In genomic region chr14:74507796-74508195, GRCh38 we compare ENCODE assay signal across 22 cellular contexts. TPM values are rescaled to one million over a fixed set of nuclear protein-coding genes. Genes with fewer than 3 reads are reported as not detected.
DNase-seq lines count a peak whose midpoint lies in the region; ATAC-seq, FAIRE-seq and TF ChIP-seq lines count a peak whose summit lies in the region.
"Had no signal": no experiment of that assay in that cellular context is flagged by ENCODE, and none has a peak within 500 bp of the region (broad histone marks: within the 10 kb centered on the region; RNA-seq: fewer than 3 reads in every experiment).

No MANE protein-coding gene starts in this region.

- H3K9me3 Mint-ChIP-seq in activated T-cell treated with anti-CD3 and anti-CD28 coated beads, Interleukin-2, amount 50 U/mL, for 24 hours = no peaks in the 10 kb centered on the region
- H3K9me3 Mint-ChIP-seq: CD4-positive, CD25-positive, alpha-beta regulatory T cell had no signal

- TF ChIP-seq CTCF in RWPE1 (conservative IDR thresholded peaks at IDR 0.05; ENCODE audit: low read depth) = no peak
- no peak for TF ChIP-seq CTCF in kidney (IDR thresholded peaks at IDR 0.05; ENCODE audit: borderline replicate concordance, extremely low read depth, insufficient read depth)
- no peak for TF ChIP-seq CTCF in spleen (IDR thresholded peaks at IDR 0.05 in 8 of 11, conservative IDR thresholded peaks at IDR 0.05 in 3 of 11)
- no peak for TF ChIP-seq CTCF in upper lobe of left lung (IDR thresholded peaks at IDR 0.05)

- H3K27ac ChIP-seq in RWPE1 (peak overlapping the region; percentile 48; the same call in 1 of the 2 replicates), kidney (ENCODE audit: low read depth in 2 of 2, low read length in 2 of 2) (no peak overlapping the region), spleen (no peak overlapping the region), upper lobe of left lung (peak overlapping the region in 1 of 4 donors; percentile 13)
- H3K27ac ChIP-seq: 22Rv1, PC-9, SJCRH30 had no signal

- no peaks in the 10 kb centered on the region for H3K9me3 ChIP-seq in kidney (ENCODE audit: control insufficient read depth in 1 of 2, low read length in 2 of 2)
- H3K9me3 ChIP-seq in spleen = no peaks in the 10 kb centered on the region
- H3K9me3 ChIP-seq in upper lobe of left lung = no peaks in the 10 kb centered on the region
- H3K9me3 ChIP-seq: Caco-2, SJCRH30 had no signal

- H3K4me1 ChIP-seq in kidney (ENCODE audit: control insufficient read depth in 1 of 2, insufficient read depth in 1 of 2, low read depth in 1 of 2, low read length in 2 of 2) = no peaks in the 10 kb centered on the region
- peaks cover 0 to 15% (median 8%) of the 10 kb centered on the region in 6 donors for H3K4me1 ChIP-seq in spleen
- no peaks in the 10 kb centered on the region for H3K4me1 ChIP-seq in upper lobe of left lung
- H3K4me1 ChIP-seq: Caco-2, SJCRH30 had no signal

- no peak for TF ChIP-seq POLR2A in spleen (IDR thresholded peaks at IDR 0.05)
- no peak for TF ChIP-seq POLR2A in upper lobe of left lung (IDR thresholded peaks at IDR 0.05)

- peaks cover 9% of the 10 kb centered on the region for H3K27me3 Mint-ChIP-seq in activated T-cell treated with anti-CD3 and anti-CD28 coated beads, Interleukin-2, amount 50 U/mL, for 24 hours
- H3K27me3 Mint-ChIP-seq: CD4-positive, CD25-positive, alpha-beta regulatory T cell had no signal

- no peaks in the 10 kb centered on the region for H3K36me3 Mint-ChIP-seq in activated T-cell treated with anti-CD3 and anti-CD28 coated beads, Interleukin-2, amount 50 U/mL, for 24 hours (ENCODE audit: low read depth)
- H3K36me3 Mint-ChIP-seq: CD4-positive, CD25-positive, alpha-beta regulatory T cell had no signal

- intact Hi-C loops in kidney (cut with DNase I) = no loop called here
- intact Hi-C loops in spleen (cut with DNase I; ENCODE audit: low total_unique reads) = no loop called here

- DNase-seq in activated T-cell treated with anti-CD3 and anti-CD28 coated beads, Interleukin-2, amount 50 U/mL, for 24 hours = peak; percentile 14
- no peak for DNase-seq in activated T-cell treated with anti-CD3 and anti-CD28 coated beads, Interleukin-2, amount 50 U/mL, for 1 hour
- no peak for DNase-seq in RWPE1 (ENCODE audit: low spot score)
- DNase-seq in kidney = peak; percentile 36
- DNase-seq in spleen = peak; percentile 42
- no peak for DNase-seq in NCI-H2081 treated with DMSO at 0.1 percent for 48 hours (lab: John Stamatoyannopoulos, UW)
- DNase-seq in upper lobe of left lung = no peak
- DNase-seq: AML-193; Caco-2; CD4-positive, CD25-positive, alpha-beta regulatory T cell; GF-D8; GOT3; KG1; MV-4-11; NCI-H1417; NCI-H187; NCI-H226; PC-9; SJCRH30 had no signal

- no peak overlapping the region for H3K4me3 ChIP-seq in kidney (ENCODE audit: low read length in 2 of 2)
- no peak overlapping the region for H3K4me3 ChIP-seq in spleen
- no peak overlapping the region for H3K4me3 ChIP-seq in upper lobe of left lung
- H3K4me3 ChIP-seq: PC-9, SJCRH30 had no signal

- ATAC-seq in GM19467 (IDR thresholded peaks at IDR 0.05; ENCODE audit: unreplicated experiment) (no peak), upper lobe of left lung (ENCODE audit: low FRiP score in 2 of 2) (no peak)

- H3K4me1 Mint-ChIP-seq in activated T-cell treated with anti-CD3 and anti-CD28 coated beads, Interleukin-2, amount 50 U/mL, for 24 hours (ENCODE audit: low read depth) = no peaks in the 10 kb centered on the region

- CTCF ChIA-PET in RWPE1 (lab: Yijun Ruan, JAX) = interaction anchor here (0.7 kb wide), 1 partner anchor 18 kb away, joined by 3 read pairs; no protein-coding TSS in a partner anchor

- H3K36me3 ChIP-seq in kidney (ENCODE audit: control insufficient read depth in 1 of 2, insufficient read depth in 2 of 2, low read length in 2 of 2) = no peaks in the 10 kb centered on the region
- H3K36me3 ChIP-seq in spleen = no peaks in the 10 kb centered on the region
- H3K36me3 ChIP-seq in upper lobe of left lung = peaks cover 0 to 7% (median 0%) of the 10 kb centered on the region in 4 donors
- H3K36me3 ChIP-seq: SJCRH30 had no signal

- H3K4me3 Mint-ChIP-seq in activated T-cell treated with anti-CD3 and anti-CD28 coated beads, Interleukin-2, amount 50 U/mL, for 24 hours = no peak overlapping the region
- H3K4me3 Mint-ChIP-seq: CD4-positive, CD25-positive, alpha-beta regulatory T cell had no signal

- H3K27me3 ChIP-seq in spleen (replicated peaks in 1 of 7) = peaks cover 0 to 16% (median 0%) of the 10 kb centered on the region in 7 donors
- no peaks in the 10 kb centered on the region for H3K27me3 ChIP-seq in upper lobe of left lung
- H3K27me3 ChIP-seq: SJCRH30 had no signal

- WGBS in spleen, 5 donors = 40 to 50% (median 49%) methylated on average over 2 to 4 of the region's 4 CpGs
- 46 to 65% methylated on average over 2 to 4 of the region's 4 CpGs for WGBS in upper lobe of left lung, 2 donors

- H3K27ac Mint-ChIP-seq in activated T-cell treated with anti-CD3 and anti-CD28 coated beads, Interleukin-2, amount 50 U/mL, for 24 hours = no peak overlapping the region

- no peak overlapping the region for H3K9ac ChIP-seq in kidney (ENCODE audit: low read length in 2 of 2)

- no peak for TF ChIP-seq EP300 in upper lobe of left lung (IDR thresholded peaks at IDR 0.05)

- no peak for FAIRE-seq in kidney (lab: Jason Lieb, UNC)
- FAIRE-seq: HepG2 had no signal

- POLR2A ChIA-PET in RWPE1 (lab: Yijun Ruan, JAX; ENCODE audit: low non-redundant PET) = no interaction called here

RNA-seq across cellular contexts. Expression of gene ISCA2, which starts 14.2 kb away (rescaled TPM):
- total RNA-seq in kidney = 27.1 TPM
- 60.1 TPM for polyA plus RNA-seq in kidney (ENCODE audit: insufficient read depth, low read depth, low replicate concordance)
- 10 to 100 TPM; 11.7 to 24.7 (median 19.0) TPM for total RNA-seq in spleen
- polyA plus RNA-seq in spleen = 10 to 100 TPM; 25.8 to 28.9 (median 26.0) TPM
- 10 to 100 TPM; 11.8 to 29.0 (median 22.6) TPM for total RNA-seq in upper lobe of left lung

RNA-seq across cellular contexts. Expression of gene NPC2, which starts 14.7 kb away (rescaled TPM):
- total RNA-seq in kidney (217 TPM), spleen (100 to 1,000 TPM; 191 to 956 (median 322) TPM), upper lobe of left lung (1,000 to 10,000 TPM in 1 of 6 donors, 100 to 1,000 TPM in 5; 351 to 1,281 (median 524) TPM)
- polyA plus RNA-seq in kidney (ENCODE audit: insufficient read depth, low read depth, low replicate concordance) (435 TPM), spleen (100 to 1,000 TPM; 202 to 299 (median 221) TPM)

Comparison
In these comparisons a context has a peak if more than half of its experiments do, and no peak if none do; other contexts are left out.
1. DNase-seq: peak in activated T-cell treated with anti-CD3 and anti-CD28 coated beads, Interleukin-2, amount 50 U/mL, for 24 hours (single experiment), kidney (single experiment) and spleen (single experiment); none in activated T-cell treated with anti-CD3 and anti-CD28 coated beads, Interleukin-2, amount 50 U/mL, for 1 hour (single experiment), RWPE1 (single experiment), NCI-H2081 treated with DMSO at 0.1 percent for 48 hours (single experiment) and upper lobe of left lung (0 of 2).